ENCODE assay signal across 35 cellular contexts in the genomic region with DNA sequence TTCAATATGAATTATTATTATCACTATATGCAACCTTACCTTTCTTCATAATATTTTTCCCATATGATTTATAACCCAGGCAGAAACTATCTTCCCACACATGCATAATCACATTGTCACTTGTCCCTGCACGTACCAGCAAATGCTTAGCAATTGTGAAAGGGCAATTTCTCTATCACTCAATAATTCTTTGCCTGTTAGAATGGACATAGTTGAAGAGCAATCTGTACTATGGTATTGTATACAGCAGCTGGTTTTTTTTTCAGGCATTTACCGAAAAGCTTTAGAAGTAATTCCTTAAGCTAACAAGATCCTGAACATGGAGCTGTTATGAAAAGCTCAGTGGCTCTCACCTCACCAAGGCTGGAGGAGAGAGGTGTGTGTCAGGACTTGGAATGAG.
"Had no signal": no experiment of that assay in that cellular context is flagged by ENCODE, and none has a peak within 500 bp of the region (broad histone marks: within the 10 kb centered on the region; RNA-seq: fewer than 3 reads in every experiment).

No MANE protein-coding gene starts in this region.

- H3K4me3 ChIP-seq: adrenal gland, body of pancreas, breast epithelium had no signal

- DNase-seq: activated B cell treated with CpG ODN at 0.5 μM for 24 hours; activated CD4-positive, alpha-beta memory T cell treated with anti-CD3 and anti-CD28 coated beads for 36 hours; activated CD4-positive, alpha-beta T cell treated with anti-CD3 and anti-CD28 coated beads for 4 hours; activated CD4-positive, alpha-beta T cell treated with anti-CD3 and anti-CD28 coated beads, Interleukin-2, amount 10 ng/mL, durations not matched to agents 24 days and 14 days; activated CD4-positive, alpha-beta T cell treated with anti-CD3 and anti-CD28 coated beads, Interleukin-2, amount 50 U/mL, for 1 hour; activated CD4-positive, alpha-beta T cell treated with anti-CD3 and anti-CD28 coated beads, Interleukin-2, amount 50 U/mL, for 4 hours; activated CD4-positive, CD25-positive, alpha-beta regulatory T cell treated with anti-CD3 and anti-CD28 coated beads, Interleukin-2, amount 50 U/mL, for 72 hours; activated CD8-positive, alpha-beta memory T cell treated with anti-CD3 and anti-CD28 coated beads, Interleukin-2, amount 50 U/mL, for 4 hours; activated CD8-positive, alpha-beta T cell treated with anti-CD3 and anti-CD28 coated beads for 36 hours; activated effector memory CD4-positive, alpha-beta T cell treated with anti-CD3 and anti-CD28 coated beads, Interleukin-2, amount 50 U/mL, for 16 hours; activated gamma-delta T cell treated with Interleukin-2 at 50 U/mL for 16 hours; activated naive CD4-positive, alpha-beta T cell; activated naive CD4-positive, alpha-beta T cell treated with anti-CD3 and anti-CD28 coated beads for 36 hours; activated naive CD4-positive, alpha-beta T cell treated with anti-CD3 and anti-CD28 coated beads, Interleukin-2, amount 50 U/mL, for 16 hours; activated naive CD8-positive, alpha-beta T cell treated with anti-CD3 and anti-CD28 coated beads for 36 hours; activated T-cell treated with anti-CD3 and anti-CD28 coated beads for 4 hours; activated T-cell treated with anti-CD3 and anti-CD28 coated beads, Interleukin-2, amount 50 U/mL, for 1 hour; activated T-cell treated with anti-CD3 and anti-CD28 coated beads, Interleukin-2, amount 50 U/mL, for 4 hours; activated T-cell treated with anti-CD3 and anti-CD28 coated beads, Interleukin-2, amount 50 U/mL, for 72 hours; adrenal gland; amniotic stem cell; aorta; body of pancreas; brain microvascular endothelial cell; central memory CD4-positive, alpha-beta T cell; T-helper 1 cell; T-helper 2 cell; T-helper 9 cell had no signal

- H3K9me3 Mint-ChIP-seq: activated B cell treated with CpG ODN at 0.5 μM for 24 hours; activated CD4-positive, alpha-beta T cell treated with anti-CD3 and anti-CD28 coated beads, Interleukin-2, amount 10 ng/mL, durations not matched to agents 24 days and 14 days; activated CD8-positive, alpha-beta T cell treated with anti-CD3 and anti-CD28 coated beads for 36 hours; activated naive CD8-positive, alpha-beta T cell treated with anti-CD3 and anti-CD28 coated beads for 36 hours; activated T-helper 1 cell treated with anti-CD3 and anti-CD28 coated beads, Interleukin-12 subunit alpha, Interleukin-12 subunit beta, Interleukin-2, Interleukin-4 antibody, amounts not matched to agents 30 ng/mL and 10 ng/mL and 1 ng/mL, durations not matched to agents 14 hours and 24 hours and 36 hours; T-helper 1 cell treated with Interleukin-12 subunit alpha and Interleukin-12 subunit beta and Interleukin-4 antibody, amounts not matched to agents 30 μg/mL and 1 μg/mL, for 36 hours; T-helper 2 cell treated with Interferon-gamma antibody and Interleukin-4, amounts not matched to agents 5 μg/mL and 100 μg/mL, for 36 hours had no signal

- H3K4me1 ChIP-seq: adrenal gland, body of pancreas, breast epithelium had no signal

- H3K36me3 ChIP-seq: adrenal gland, brain microvascular endothelial cell, breast epithelium had no signal

- H3K4me3 Mint-ChIP-seq: activated B cell treated with CpG ODN at 0.5 μM for 24 hours; activated CD4-positive, alpha-beta memory T cell treated with anti-CD3 and anti-CD28 coated beads for 36 hours; activated CD4-positive, alpha-beta T cell treated with anti-CD3 and anti-CD28 coated beads, Interleukin-2, amount 10 ng/mL, durations not matched to agents 24 days and 14 days; activated CD8-positive, alpha-beta T cell treated with anti-CD3 and anti-CD28 coated beads for 36 hours; activated naive CD4-positive, alpha-beta T cell treated with anti-CD3 and anti-CD28 coated beads for 36 hours; activated naive CD8-positive, alpha-beta T cell treated with anti-CD3 and anti-CD28 coated beads for 36 hours; activated T-cell treated with anti-CD3 and anti-CD28 coated beads, Interleukin-2, amount 50 U/mL, for 4 hours; activated T-cell treated with anti-CD3 and anti-CD28 coated beads, Interleukin-2, amount 50 U/mL, for 72 hours; activated T-helper 1 cell treated with anti-CD3 and anti-CD28 coated beads, Interleukin-12 subunit alpha, Interleukin-12 subunit beta, Interleukin-2, Interleukin-4 antibody, amounts not matched to agents 30 ng/mL and 10 ng/mL and 1 ng/mL, durations not matched to agents 14 hours and 24 hours and 36 hours; activated T-helper 17 cell treated with anti-CD3 and anti-CD28 coated beads, Interleukin-2, amount 50 U/mL, for 72 hours; T-helper 1 cell treated with Interleukin-12 subunit alpha and Interleukin-12 subunit beta and Interleukin-4 antibody, amounts not matched to agents 30 μg/mL and 1 μg/mL, for 36 hours; T-helper 2 cell treated with Interferon-gamma antibody and Interleukin-4, amounts not matched to agents 5 μg/mL and 100 μg/mL, for 36 hours had no signal

- H3K27ac Mint-ChIP-seq: activated B cell treated with CpG ODN at 0.5 μM for 24 hours; activated CD4-positive, alpha-beta memory T cell treated with anti-CD3 and anti-CD28 coated beads for 36 hours; activated CD4-positive, alpha-beta T cell treated with anti-CD3 and anti-CD28 coated beads, Interleukin-2, amount 10 ng/mL, durations not matched to agents 24 days and 14 days; activated CD8-positive, alpha-beta T cell treated with anti-CD3 and anti-CD28 coated beads for 36 hours; activated naive CD4-positive, alpha-beta T cell treated with anti-CD3 and anti-CD28 coated beads for 36 hours; activated naive CD4-positive, alpha-beta T cell treated with anti-CD3 and anti-CD28 coated beads, Interleukin-2, amount 50 U/mL, for 72 hours; activated naive CD8-positive, alpha-beta T cell treated with anti-CD3 and anti-CD28 coated beads for 36 hours; activated T-cell treated with anti-CD3 and anti-CD28 coated beads, Interleukin-2, amount 50 U/mL, for 72 hours; activated T-helper 1 cell treated with anti-CD3 and anti-CD28 coated beads, Interleukin-12 subunit alpha, Interleukin-12 subunit beta, Interleukin-2, Interleukin-4 antibody, amounts not matched to agents 30 ng/mL and 10 ng/mL and 1 ng/mL, durations not matched to agents 14 hours and 24 hours and 36 hours; activated T-helper 17 cell treated with anti-CD3 and anti-CD28 coated beads, Interleukin-2, amount 50 U/mL, for 72 hours; T-helper 1 cell treated with Interleukin-12 subunit alpha and Interleukin-12 subunit beta and Interleukin-4 antibody, amounts not matched to agents 30 μg/mL and 1 μg/mL, for 36 hours; T-helper 2 cell treated with Interferon-gamma antibody and Interleukin-4, amounts not matched to agents 5 μg/mL and 100 μg/mL, for 36 hours had no signal

- ATAC-seq: activated CD8-positive, alpha-beta T cell treated with anti-CD3 and anti-CD28 coated beads for 36 hours; activated naive CD4-positive, alpha-beta T cell treated with anti-CD3 and anti-CD28 coated beads, Interleukin-2, amount 50 U/mL, for 72 hours; activated T-cell treated with anti-CD3 and anti-CD28 coated beads, Interleukin-2, amount 50 U/mL, for 4 hours; activated T-cell treated with anti-CD3 and anti-CD28 coated beads, Interleukin-2, amount 50 U/mL, for 72 hours; activated T-helper 17 cell treated with anti-CD3 and anti-CD28 coated beads, Interleukin-2, amount 50 U/mL, for 72 hours; body of pancreas had no signal

- H3K27ac ChIP-seq: adrenal gland, body of pancreas, brain microvascular endothelial cell, breast epithelium, VCaP had no signal

- H3K9me3 ChIP-seq: body of pancreas, breast epithelium had no signal

- H3K36me3 Mint-ChIP-seq: activated CD4-positive, alpha-beta memory T cell treated with anti-CD3 and anti-CD28 coated beads for 36 hours; activated naive CD4-positive, alpha-beta T cell treated with anti-CD3 and anti-CD28 coated beads, Interleukin-2, amount 50 U/mL, for 72 hours; activated naive CD8-positive, alpha-beta T cell treated with anti-CD3 and anti-CD28 coated beads for 36 hours had no signal

- H3K27me3 ChIP-seq: adrenal gland, body of pancreas, brain microvascular endothelial cell, breast epithelium had no signal

- H3K27me3 Mint-ChIP-seq: activated B cell treated with CpG ODN at 0.5 μM for 24 hours; activated CD4-positive, alpha-beta memory T cell treated with anti-CD3 and anti-CD28 coated beads for 36 hours; activated CD4-positive, alpha-beta T cell treated with anti-CD3 and anti-CD28 coated beads, Interleukin-2, amount 10 ng/mL, durations not matched to agents 24 days and 14 days; activated CD8-positive, alpha-beta T cell treated with anti-CD3 and anti-CD28 coated beads for 36 hours; activated naive CD8-positive, alpha-beta T cell treated with anti-CD3 and anti-CD28 coated beads for 36 hours; activated T-helper 17 cell treated with anti-CD3 and anti-CD28 coated beads, Interleukin-2, amount 50 U/mL, for 72 hours had no signal

- H3K4me1 Mint-ChIP-seq: activated B cell treated with CpG ODN at 0.5 μM for 24 hours; activated CD4-positive, alpha-beta T cell treated with anti-CD3 and anti-CD28 coated beads, Interleukin-2, amount 10 ng/mL, durations not matched to agents 24 days and 14 days; activated naive CD8-positive, alpha-beta T cell treated with anti-CD3 and anti-CD28 coated beads for 36 hours; activated T-helper 17 cell treated with anti-CD3 and anti-CD28 coated beads, Interleukin-2, amount 50 U/mL, for 72 hours had no signal
